Comparison of ENCODE assay signal across 2 cellular contexts in genomic region chr4:168651374-168651773, GRCh38.
TF ChIP-seq lines count a peak whose summit lies in the region.

No MANE protein-coding gene starts in this region.

TF ChIP-seq in A549, 52 proteins besides CTCF, POLR2A, EP300 and RAD21 (continued from another document):
- TF ChIP-seq CHD2 (IDR thresholded peaks at IDR 0.05; ENCODE audit: low read length, partially characterized antibody) (no peak), SMC3 (IDR thresholded peaks at IDR 0.05) (no peak), RNF2 (IDR thresholded peaks at IDR 0.05; ENCODE audit: borderline replicate concordance, low read depth) (no peak), HDAC2 (IDR thresholded peaks at IDR 0.05) (no peak), RARB (CRISPR knock-in tag; IDR thresholded peaks at IDR 0.05) (no peak)
TF ChIP-seq in A549: peak in this region for 0.

TF ChIP-seq in HEK293, 187 proteins besides CTCF, POLR2A, EP300 and RAD21 (continued from another document):
- TF ChIP-seq ZNF18 (tag by site-specific recombination; IDR thresholded peaks at IDR 0.05) (peak; percentile 51; the same call in 1 of the 2 replicates), SP2 (tag by site-specific recombination; IDR thresholded peaks at IDR 0.05) (no peak), ZNF701 (tag by site-specific recombination; IDR thresholded peaks at IDR 0.05) (no peak), ZXDB (tag by site-specific recombination; IDR thresholded peaks at IDR 0.05) (no peak), FEZF1 (tag by site-specific recombination; IDR thresholded peaks at IDR 0.05) (no peak), ZNF692 (tag by site-specific recombination; IDR thresholded peaks at IDR 0.05) (no peak), PRDM6 (tag by site-specific recombination; IDR thresholded peaks at IDR 0.05) (peak; percentile 84), PRDM10 (tag by site-specific recombination; IDR thresholded peaks at IDR 0.05) (peak; percentile 28; the same call in 1 of the 2 replicates), ZNF501 (tag by site-specific recombination; IDR thresholded peaks at IDR 0.05) (no peak), GLIS1 (tag by site-specific recombination; IDR thresholded peaks at IDR 0.05) (peak; percentile 26; the same call in 1 of the 2 replicates), ZNF449 (tag by site-specific recombination; IDR thresholded peaks at IDR 0.05) (peak; percentile 56), ZNF175 (tag by site-specific recombination; IDR thresholded peaks at IDR 0.05) (no peak), MZF1 (tag by site-specific recombination; IDR thresholded peaks at IDR 0.05; ENCODE audit: borderline replicate concordance) (no peak), ZNF626 (tag by site-specific recombination; IDR thresholded peaks at IDR 0.05) (no peak), MYNN (tag by site-specific recombination; IDR thresholded peaks at IDR 0.05; ENCODE audit: borderline replicate concordance) (no peak)
